In the genomic region with DNA sequence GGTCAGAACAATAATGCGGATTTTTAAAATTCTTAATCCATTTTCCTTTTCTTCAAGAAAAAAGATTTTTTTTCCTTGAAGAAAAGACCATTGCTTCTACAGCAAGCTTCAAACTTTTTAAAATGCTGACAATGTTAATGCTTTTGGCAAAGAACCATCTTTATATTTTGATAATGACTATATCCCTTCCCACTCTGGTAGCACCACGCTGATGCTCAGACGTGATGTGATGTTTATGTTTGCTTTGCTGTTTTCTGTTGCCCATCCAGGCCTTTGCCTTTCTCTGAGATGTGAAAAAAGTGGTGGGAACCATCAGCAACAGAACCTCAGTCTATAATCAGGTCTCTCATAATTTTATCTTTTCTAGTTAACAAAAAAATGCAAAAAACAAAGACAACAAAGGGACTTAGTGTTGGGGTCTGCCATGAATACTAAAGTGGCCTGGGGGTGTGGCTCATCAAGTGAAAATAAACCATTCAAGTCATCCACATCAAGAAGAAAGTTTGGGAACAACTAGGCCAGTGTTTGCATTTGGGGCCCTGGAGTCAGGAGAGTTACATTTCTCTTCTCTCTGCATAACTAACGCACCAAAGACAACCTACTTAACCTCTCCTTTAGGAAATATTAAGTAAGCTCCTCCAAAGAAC, we compare ENCODE assay signal across 18 cellular contexts.
A peak's percentile ranks its signal among the peaks of the same experiment; 100 is the strongest.
DNase-seq lines count a peak whose midpoint lies in the region; ATAC-seq and TF ChIP-seq lines count a peak whose summit lies in the region.
"Had no signal": no experiment of that assay in that cellular context is flagged by ENCODE, and none has a peak within 500 bp of the region (broad histone marks: within the 10 kb centered on the region; RNA-seq: fewer than 3 reads in every experiment).

No MANE protein-coding gene starts in this region.

- no peak overlapping the region for H2BK15ac ChIP-seq in mesenchymal stem cell (ENCODE audit: low read depth, poor library complexity, severe bottlenecking)

- peak overlapping the region; percentile 82 for H2AK5ac ChIP-seq in mesenchymal stem cell (ENCODE audit: low read length, severe bottlenecking)

- no peak overlapping the region for H3K18ac ChIP-seq in mesenchymal stem cell (ENCODE audit: low read depth in 1 of 2, low read length in 2 of 2)

- no peak overlapping the region for H3K14ac ChIP-seq in mesenchymal stem cell (ENCODE audit: low read length in 2 of 2)

- H3K9me3 ChIP-seq in mesenchymal stem cell (ENCODE audit: control insufficient read depth, low read length): no peaks in the 10 kb centered on the region
- H3K9me3 ChIP-seq in upper lobe of right lung: no peaks in the 10 kb centered on the region
- no peaks in the 10 kb centered on the region for H3K9me3 ChIP-seq in stomach
- H3K9me3 ChIP-seq: BLaER1 treated with 17β-estradiol and CSF1 and Interleukin-3, amounts not matched to agents 10 nM and 100 nM; heart left ventricle; ovary; Peyer's patch had no signal

- H3K36me3 Mint-ChIP-seq in stimulated activated naive CD8-positive, alpha-beta T cell treated with anti-CD3 and anti-CD28 coated beads, Interleukin-15, Interleukin-2, amounts not matched to agents 100 ng/mL and 50 ng/mL, for 24 hours (ENCODE audit: low read depth): peaks cover 11% of the 10 kb centered on the region
- H3K36me3 Mint-ChIP-seq in activated T-cell treated with anti-CD3 and anti-CD28 coated beads, Interleukin-2, amount 50 U/mL, for 24 hours (ENCODE audit: low read depth): peaks cover 7% of the 10 kb centered on the region

- H3K79me1 ChIP-seq in mesenchymal stem cell (replicated peaks; ENCODE audit: low read length, poor library complexity, severe bottlenecking): peaks cover 2% of the 10 kb centered on the region

- H3K4me1 ChIP-seq in mesenchymal stem cell (ENCODE audit: control insufficient read depth, insufficient read depth, low read depth, low read length) (no peaks in the 10 kb centered on the region), upper lobe of right lung (peaks cover 34% of the 10 kb centered on the region), stomach (peaks cover 0 to 25% (median 18%) of the 10 kb centered on the region in 4 donors)
- H3K4me1 ChIP-seq: BLaER1 treated with 17β-estradiol and CSF1 and Interleukin-3, amounts not matched to agents 10 nM and 100 nM; Peyer's patch had no signal

- no peak overlapping the region for H3K4ac ChIP-seq in mesenchymal stem cell (ENCODE audit: low read depth in 1 of 2, low read length in 2 of 2)

- H3K4me3 ChIP-seq in mesenchymal stem cell (ENCODE audit: insufficient read depth in 1 of 2, low read depth in 1 of 2, low read length in 2 of 2) (no peak overlapping the region), upper lobe of right lung (no peak overlapping the region), stomach (no peak overlapping the region)
- H3K4me3 ChIP-seq: BLaER1 treated with 17β-estradiol and CSF1 and Interleukin-3, amounts not matched to agents 10 nM and 100 nM; heart left ventricle; ovary; Peyer's patch had no signal

- H2BK120ac ChIP-seq in mesenchymal stem cell (ENCODE audit: low read depth, low read length): no peak overlapping the region

- H3K36me3 ChIP-seq in mesenchymal stem cell (ENCODE audit: control insufficient read depth in 1 of 2, insufficient read depth in 2 of 2, low read depth in 1 of 2, low read length in 2 of 2) (no peaks in the 10 kb centered on the region), upper lobe of right lung (no peaks in the 10 kb centered on the region), stomach (peaks cover 0 to 2% (median 0%) of the 10 kb centered on the region in 4 donors)
- H3K36me3 ChIP-seq: ovary, Peyer's patch had no signal

- H4K8ac ChIP-seq in mesenchymal stem cell (ENCODE audit: low read length): no peak overlapping the region

- H3K9me3 Mint-ChIP-seq in stimulated activated naive CD8-positive, alpha-beta T cell treated with anti-CD3 and anti-CD28 coated beads, Interleukin-15, Interleukin-2, amounts not matched to agents 100 ng/mL and 50 ng/mL, for 24 hours: no peaks in the 10 kb centered on the region
- H3K9me3 Mint-ChIP-seq in stimulated activated naive CD8-positive, alpha-beta T cell treated with anti-CD3 and anti-CD28 coated beads, Interleukin-15, amount 100 ng/mL, for 72 hours: no peaks in the 10 kb centered on the region
- H3K9me3 Mint-ChIP-seq in activated T-cell treated with anti-CD3 and anti-CD28 coated beads, Interleukin-2, amount 50 U/mL, for 24 hours: no peaks in the 10 kb centered on the region
- H3K9me3 Mint-ChIP-seq: activated CD8-positive, alpha-beta T cell treated with anti-CD3 and anti-CD28 coated beads for 36 hours; activated naive CD8-positive, alpha-beta T cell treated with anti-CD3 and anti-CD28 coated beads, Interleukin-2, amount 50 U/mL, for 24 hours; IgD-negative memory B cell had no signal

- H3K9ac ChIP-seq in mesenchymal stem cell (ENCODE audit: low read length): no peak overlapping the region
- H3K9ac ChIP-seq: BLaER1 treated with 17β-estradiol and CSF1 and Interleukin-3, amounts not matched to agents 10 nM and 100 nM had no signal

- no peak overlapping the region for H3K23ac ChIP-seq in mesenchymal stem cell (ENCODE audit: low read length in 2 of 2)

- intact Hi-C loops in upper lobe of right lung (cut with DNase I): no loop called here
- intact Hi-C loops in stomach (cut with DNase I; ENCODE audit: low total_unique reads): no loop called here

- no peak for ATAC-seq in stimulated activated naive CD8-positive, alpha-beta T cell treated with anti-CD3 and anti-CD28 coated beads, Interleukin-15, amount 100 ng/mL, for 72 hours
- no peak for ATAC-seq in upper lobe of right lung
- ATAC-seq: activated CD8-positive, alpha-beta T cell treated with anti-CD3 and anti-CD28 coated beads for 36 hours; activated naive CD8-positive, alpha-beta T cell treated with anti-CD3 and anti-CD28 coated beads, Interleukin-2, amount 50 U/mL, for 24 hours; heart left ventricle had no signal

- WGBS in mesenchymal stem cell: 100% methylated on average over 1 of the region's 4 CpGs
- WGBS in stomach, 5 donors: 71 to 78% (median 76%) methylated on average over 4 of the region's 4 CpGs

- H4K91ac ChIP-seq in mesenchymal stem cell (ENCODE audit: low read length): no peak overlapping the region

- no peak for TF ChIP-seq EP300 in stomach (IDR thresholded peaks at IDR 0.05)

- H3K27ac ChIP-seq in mesenchymal stem cell (ENCODE audit: low read length, poor library complexity, severe bottlenecking): peak overlapping the region; percentile 65
- peak overlapping the region; percentile 4 for H3K27ac ChIP-seq in upper lobe of right lung
- H3K27ac ChIP-seq in stomach: no peak overlapping the region
- H3K27ac ChIP-seq: BLaER1 treated with 17β-estradiol and CSF1 and Interleukin-3, amounts not matched to agents 10 nM and 100 nM; ovary; Peyer's patch had no signal

- H2BK12ac ChIP-seq in mesenchymal stem cell (ENCODE audit: low read length in 2 of 2): no peak overlapping the region

- H3K4me1 Mint-ChIP-seq in stimulated activated naive CD8-positive, alpha-beta T cell treated with anti-CD3 and anti-CD28 coated beads, Interleukin-15, Interleukin-2, amounts not matched to agents 100 ng/mL and 50 ng/mL, for 24 hours (ENCODE audit: low read depth): no peaks in the 10 kb centered on the region
- H3K4me1 Mint-ChIP-seq in stimulated activated naive CD8-positive, alpha-beta T cell treated with anti-CD3 and anti-CD28 coated beads, Interleukin-15, amount 100 ng/mL, for 72 hours: no peaks in the 10 kb centered on the region
- no peaks in the 10 kb centered on the region for H3K4me1 Mint-ChIP-seq in activated T-cell treated with anti-CD3 and anti-CD28 coated beads, Interleukin-2, amount 50 U/mL, for 24 hours (ENCODE audit: low read depth)
- H3K4me1 Mint-ChIP-seq: IgD-negative memory B cell had no signal

- H3K27me3 Mint-ChIP-seq in stimulated activated naive CD8-positive, alpha-beta T cell treated with anti-CD3 and anti-CD28 coated beads, Interleukin-15, Interleukin-2, amounts not matched to agents 100 ng/mL and 50 ng/mL, for 24 hours: no peaks in the 10 kb centered on the region
- no peaks in the 10 kb centered on the region for H3K27me3 Mint-ChIP-seq in stimulated activated naive CD8-positive, alpha-beta T cell treated with anti-CD3 and anti-CD28 coated beads, Interleukin-15, amount 100 ng/mL, for 72 hours
- no peaks in the 10 kb centered on the region for H3K27me3 Mint-ChIP-seq in activated T-cell treated with anti-CD3 and anti-CD28 coated beads, Interleukin-2, amount 50 U/mL, for 24 hours
- H3K27me3 Mint-ChIP-seq: activated CD8-positive, alpha-beta T cell treated with anti-CD3 and anti-CD28 coated beads for 36 hours; activated naive CD8-positive, alpha-beta T cell treated with anti-CD3 and anti-CD28 coated beads, Interleukin-2, amount 50 U/mL, for 24 hours; IgD-negative memory B cell had no signal

- no peak for DNase-seq in stimulated activated naive CD8-positive, alpha-beta T cell treated with anti-CD3 and anti-CD28 coated beads, Interleukin-15, amount 100 ng/mL, for 72 hours
- peak; percentile 37 for DNase-seq in dermis blood vessel endothelial cell
- no peak for DNase-seq in mesenchymal stem cell
- DNase-seq in upper lobe of right lung: no peak
- no peak for DNase-seq in activated T-cell treated with anti-CD3 and anti-CD28 coated beads, Interleukin-2, amount 50 U/mL, for 24 hours
- DNase-seq in stomach: no peak
- no peak for DNase-seq in cerebellum (ENCODE audit: low spot score)
- DNase-seq: activated CD8-positive, alpha-beta T cell treated with anti-CD3 and anti-CD28 coated beads for 36 hours; activated naive CD8-positive, alpha-beta T cell treated with anti-CD3 and anti-CD28 coated beads, Interleukin-2, amount 50 U/mL, for 24 hours; heart left ventricle; NCI-H2081 treated with DMSO at 0.1 percent for 48 hours; NCI-H748 treated with DMSO at 0.1 percent for 48 hours; ovary; Peyer's patch; SW 1271 had no signal

- no peak overlapping the region for H2BK5ac ChIP-seq in mesenchymal stem cell (ENCODE audit: low read depth, low read length, poor library complexity, severe bottlenecking)

- H3K4me3 Mint-ChIP-seq in stimulated activated naive CD8-positive, alpha-beta T cell treated with anti-CD3 and anti-CD28 coated beads, Interleukin-15, Interleukin-2, amounts not matched to agents 100 ng/mL and 50 ng/mL, for 24 hours: no peak overlapping the region
- no peak overlapping the region for H3K4me3 Mint-ChIP-seq in stimulated activated naive CD8-positive, alpha-beta T cell treated with anti-CD3 and anti-CD28 coated beads, Interleukin-15, amount 100 ng/mL, for 72 hours
- no peak overlapping the region for H3K4me3 Mint-ChIP-seq in activated T-cell treated with anti-CD3 and anti-CD28 coated beads, Interleukin-2, amount 50 U/mL, for 24 hours
- H3K4me3 Mint-ChIP-seq: activated CD8-positive, alpha-beta T cell treated with anti-CD3 and anti-CD28 coated beads for 36 hours; activated naive CD8-positive, alpha-beta T cell treated with anti-CD3 and anti-CD28 coated beads, Interleukin-2, amount 50 U/mL, for 24 hours; IgD-negative memory B cell had no signal

- TF ChIP-seq CTCF in upper lobe of right lung (IDR thresholded peaks at IDR 0.05): no peak
- no peak for TF ChIP-seq CTCF in stomach (IDR thresholded peaks at IDR 0.05)

- no peaks in the 10 kb centered on the region for H3K27me3 ChIP-seq in mesenchymal stem cell (ENCODE audit: control insufficient read depth in 1 of 2, insufficient read depth in 1 of 2, low read length in 2 of 2)
- no peaks in the 10 kb centered on the region for H3K27me3 ChIP-seq in upper lobe of right lung
- no peaks in the 10 kb centered on the region for H3K27me3 ChIP-seq in stomach
- H3K27me3 ChIP-seq: BLaER1 treated with 17β-estradiol and CSF1 and Interleukin-3, amounts not matched to agents 10 nM and 100 nM; heart left ventricle; ovary; Peyer's patch had no signal

- H3K27ac Mint-ChIP-seq in stimulated activated naive CD8-positive, alpha-beta T cell treated with anti-CD3 and anti-CD28 coated beads, Interleukin-15, Interleukin-2, amounts not matched to agents 100 ng/mL and 50 ng/mL, for 24 hours: peak overlapping the region; percentile 14
- H3K27ac Mint-ChIP-seq in stimulated activated naive CD8-positive, alpha-beta T cell treated with anti-CD3 and anti-CD28 coated beads, Interleukin-15, amount 100 ng/mL, for 72 hours: no peak overlapping the region
- no peak overlapping the region for H3K27ac Mint-ChIP-seq in activated T-cell treated with anti-CD3 and anti-CD28 coated beads, Interleukin-2, amount 50 U/mL, for 24 hours
- H3K27ac Mint-ChIP-seq: activated CD8-positive, alpha-beta T cell treated with anti-CD3 and anti-CD28 coated beads for 36 hours; activated naive CD8-positive, alpha-beta T cell treated with anti-CD3 and anti-CD28 coated beads, Interleukin-2, amount 50 U/mL, for 24 hours; IgD-negative memory B cell had no signal

- TF ChIP-seq POLR2A in stomach (IDR thresholded peaks at IDR 0.05): no peak

- no peak overlapping the region for H3K4me2 ChIP-seq in mesenchymal stem cell (ENCODE audit: low read length, poor library complexity, severe bottlenecking)
- H3K4me2 ChIP-seq: BLaER1 treated with 17β-estradiol and CSF1 and Interleukin-3, amounts not matched to agents 10 nM and 100 nM had no signal

- H2AFZ ChIP-seq in mesenchymal stem cell (ENCODE audit: low read depth, low read length): no peak overlapping the region

Comparison
In these comparisons a context has a peak if more than half of its experiments do, and no peak if none do; other contexts are left out.
1. H3K27ac ChIP-seq: peak in mesenchymal stem cell (single experiment) and upper lobe of right lung (single experiment); none in stomach (0 of 5).